ENCODE assay signal across 20 cellular contexts in the genomic region with DNA sequence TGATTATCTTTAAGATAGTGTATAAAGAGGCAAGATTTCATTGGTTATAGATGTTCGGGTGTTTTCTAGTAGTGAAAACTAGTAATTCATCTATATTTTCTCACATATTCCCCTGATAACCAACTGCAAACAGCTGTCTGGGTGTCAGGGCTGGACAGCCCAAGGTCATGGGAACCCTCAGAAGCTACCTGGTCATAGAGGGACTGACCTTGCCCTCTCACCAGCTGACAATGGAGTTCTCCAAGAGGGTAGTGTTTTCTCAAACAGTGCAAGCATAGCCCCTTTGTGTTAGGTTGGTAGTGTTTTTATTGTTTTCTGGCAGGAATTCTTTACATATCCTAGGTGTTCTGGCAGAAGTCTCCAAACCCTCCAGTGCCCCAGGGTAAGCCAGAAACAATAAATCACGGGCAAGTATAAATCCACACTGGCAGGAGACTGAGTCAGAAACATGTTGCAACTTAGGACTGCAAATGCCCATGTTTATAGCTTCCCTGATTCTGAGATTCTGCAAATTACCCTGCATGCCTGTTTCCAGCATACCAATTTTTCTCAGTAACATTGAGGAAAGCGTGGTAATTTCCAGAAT.
DNase-seq lines count a peak whose midpoint lies in the region; ATAC-seq and TF ChIP-seq lines count a peak whose summit lies in the region.
"Had no signal": no experiment of that assay in that cellular context is flagged by ENCODE, and none has a peak within 500 bp of the region (broad histone marks: within the 10 kb centered on the region; RNA-seq: fewer than 3 reads in every experiment).

No MANE protein-coding gene starts in this region.

- ATAC-seq in SK-N-SH treated with all-trans-retinoic acid at 6 μM for 48 hours = no peak
- ATAC-seq in foreskin keratinocyte = peak; percentile 94
- no peak for ATAC-seq in HG02970 (IDR thresholded peaks at IDR 0.05; ENCODE audit: low FRiP score, unreplicated experiment)
- ATAC-seq: naive thymus-derived CD8-positive, alpha-beta T cell had no signal

- DNase-seq in SK-N-SH (no peak), amniotic epithelial cell (ENCODE audit: low read depth) (peak; percentile 89), foreskin keratinocyte (peak; percentile 91 to 95), suprapubic skin (ENCODE audit: low spot score in 2 of 2) (no peak), NAMALWA (ENCODE audit: low spot score) (no peak), DMS79 treated with DMSO at 0.1 percent for 48 hours (lab: John Stamatoyannopoulos, UW) (no peak)
- DNase-seq: activated CD4-positive, CD25-positive, alpha-beta regulatory T cell treated with anti-CD3 and anti-CD28 coated beads, Interleukin-2, amount 50 U/mL, for 72 hours; activated effector memory CD4-positive, alpha-beta T cell treated with Interleukin-2 at 50 U/mL for 16 hours; naive thymus-derived CD8-positive, alpha-beta T cell; NCI-H1694 treated with DMSO at 0.1 percent for 48 hours; NCI-H524; SJCRH30; stimulated activated CD4-positive, alpha-beta T cell treated with anti-CD3 and anti-CD28 coated beads, Interleukin-15, amount 100 ng/mL, for 24 hours; stimulated activated naive CD4-positive, alpha-beta T cell; transverse colon had no signal

- no peak overlapping the region for H3K4me2 ChIP-seq in SK-N-SH
- H3K4me2 ChIP-seq: BLaER1 had no signal

- H3K27me3 ChIP-seq in SK-N-SH (ENCODE audit: insufficient read depth) (no peaks in the 10 kb centered on the region), foreskin keratinocyte (no peaks in the 10 kb centered on the region), suprapubic skin (no peaks in the 10 kb centered on the region)
- H3K27me3 ChIP-seq: BLaER1, SJCRH30, transverse colon had no signal

- no peak for TF ChIP-seq EP300 in SK-N-SH (IDR thresholded peaks at IDR 0.05; ENCODE audit: borderline replicate concordance in 1 of 2, low read depth in 1 of 2, low read length in 1 of 2)
- TF ChIP-seq EP300 in suprapubic skin (IDR thresholded peaks at IDR 0.05) = no peak

- H3K4me1 ChIP-seq in SK-N-SH (ENCODE audit: control insufficient read depth in 1 of 2, insufficient read depth in 2 of 2, low read depth in 1 of 2, low read length in 1 of 2) (peaks cover 0 to 2% of the 10 kb centered on the region in 2 experiments; a peak in 1 of 4 replicates), foreskin keratinocyte (peaks cover 24% of the 10 kb centered on the region), suprapubic skin (peaks cover 41% of the 10 kb centered on the region)
- H3K4me1 ChIP-seq: BLaER1, transverse colon had no signal

- H3K4me3 ChIP-seq in SK-N-SH (ENCODE audit: low read depth in 2 of 2, low read length in 1 of 2) (no peak overlapping the region), suprapubic skin (no peak overlapping the region)
- H3K4me3 ChIP-seq: BLaER1, SJCRH30, transverse colon had no signal

- no peaks in the 10 kb centered on the region for H4K20me1 ChIP-seq in SK-N-SH (ENCODE audit: insufficient read depth)
- H4K20me1 ChIP-seq: BLaER1 had no signal

- H3K9me3 ChIP-seq in SK-N-SH = no peaks in the 10 kb centered on the region
- no peaks in the 10 kb centered on the region for H3K9me3 ChIP-seq in suprapubic skin
- H3K9me3 ChIP-seq: BLaER1, SJCRH30, transverse colon had no signal

- H3K27ac ChIP-seq in SK-N-SH (ENCODE audit: low read depth in 2 of 2, low read length in 1 of 2) (no peak overlapping the region), foreskin keratinocyte (no peak overlapping the region), suprapubic skin (peak overlapping the region; percentile 47)
- H3K27ac ChIP-seq: 22Rv1, BLaER1, HL-60, SJCRH30, transverse colon had no signal

- no peak overlapping the region for H3K9ac ChIP-seq in SK-N-SH
- H3K9ac ChIP-seq: BLaER1 had no signal

- TF ChIP-seq CTCF in SK-N-SH (IDR thresholded peaks at IDR 0.05) (no peak), foreskin keratinocyte (conservative IDR thresholded peaks at IDR 0.05) (no peak), suprapubic skin (IDR thresholded peaks at IDR 0.05) (no peak)

- H3K79me2 ChIP-seq in SK-N-SH (ENCODE audit: insufficient read depth) = no peaks in the 10 kb centered on the region

- CTCF ChIA-PET in SK-N-SH (lab: Yijun Ruan, JAX) = interaction anchor here (1.0 to 1.6 kb wide), 2 partner anchors 151 to 195 kb away, joined by 4 to 7 read pairs; no protein-coding TSS in a partner anchor

- H2AFZ ChIP-seq in SK-N-SH (ENCODE audit: low read depth) = no peak overlapping the region

- no peaks in the 10 kb centered on the region for H3F3A ChIP-seq in SK-N-SH (replicated peaks; ENCODE audit: insufficient read depth)

- WGBS in SK-N-SH (ENCODE audit: low lambda C conversion rate) = 24% methylated on average over 3 of the region's 3 CpGs
- WGBS in suprapubic skin = 45% methylated on average over 3 of the region's 3 CpGs

- TF ChIP-seq RAD21 in SK-N-SH (IDR thresholded peaks at IDR 0.05; ENCODE audit: low read length) = no peak

- POLR2A ChIA-PET in SK-N-SH (lab: Yijun Ruan, JAX) = no interaction called here

- no peaks in the 10 kb centered on the region for H3K9me2 ChIP-seq in SK-N-SH

- no peak for TF ChIP-seq POLR2A in suprapubic skin (IDR thresholded peaks at IDR 0.05)

- H3K36me3 ChIP-seq in SK-N-SH (replicated peaks in 1 of 2; ENCODE audit: control insufficient read depth in 1 of 2, insufficient read depth in 2 of 2, low read length in 1 of 2) (no peaks in the 10 kb centered on the region), suprapubic skin (no peaks in the 10 kb centered on the region)
- H3K36me3 ChIP-seq: BLaER1, SJCRH30, transverse colon had no signal

TF ChIP-seq in SK-N-SH treated with all-trans-retinoic acid at 6 μM for 48 hours, 23 proteins besides CTCF, POLR2A, EP300 and RAD21:
- TF ChIP-seq RARB (CRISPR knock-in tag; IDR thresholded peaks at IDR 0.05) (no peak), ISL1 (CRISPR knock-in tag; IDR thresholded peaks at IDR 0.05) (0 out of 2 replicates have a peak, but pooled peaks have one; percentile 18), OSR1 (CRISPR knock-in tag; IDR thresholded peaks at IDR 0.05) (no peak)
- TF ChIP-seq, protein P1, sequence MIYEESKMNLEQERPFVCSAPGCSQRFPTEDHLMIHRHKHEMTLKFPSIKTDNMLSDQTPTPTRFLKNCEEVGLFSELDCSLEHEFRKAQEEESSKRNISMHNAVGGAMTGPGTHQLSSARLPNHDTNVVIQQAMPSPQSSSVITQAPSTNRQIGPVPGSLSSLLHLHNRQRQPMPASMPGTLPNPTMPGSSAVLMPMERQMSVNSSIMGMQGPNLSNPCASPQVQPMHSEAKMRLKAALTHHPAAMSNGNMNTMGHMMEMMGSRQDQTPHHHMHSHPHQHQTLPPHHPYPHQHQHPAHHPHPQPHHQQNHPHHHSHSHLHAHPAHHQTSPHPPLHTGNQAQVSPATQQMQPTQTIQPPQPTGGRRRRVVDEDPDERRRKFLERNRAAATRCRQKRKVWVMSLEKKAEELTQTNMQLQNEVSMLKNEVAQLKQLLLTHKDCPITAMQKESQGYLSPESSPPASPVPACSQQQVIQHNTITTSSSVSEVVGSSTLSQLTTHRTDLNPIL (CRISPR knock-in tag; IDR thresholded peaks at IDR 0.05; ENCODE audit: low read depth) = no peak

TF ChIP-seq in SK-N-SH, 30 proteins besides CTCF, POLR2A, EP300 and RAD21 (continues in another document):
- TF ChIP-seq RCOR1 (IDR thresholded peaks at IDR 0.05; ENCODE audit: low read length) (no peak), NFIC (IDR thresholded peaks at IDR 0.05; ENCODE audit: borderline replicate concordance) (no peak), FOXJ3 (CRISPR knock-in tag; IDR thresholded peaks at IDR 0.05) (no peak)
- TF ChIP-seq, protein P2, sequence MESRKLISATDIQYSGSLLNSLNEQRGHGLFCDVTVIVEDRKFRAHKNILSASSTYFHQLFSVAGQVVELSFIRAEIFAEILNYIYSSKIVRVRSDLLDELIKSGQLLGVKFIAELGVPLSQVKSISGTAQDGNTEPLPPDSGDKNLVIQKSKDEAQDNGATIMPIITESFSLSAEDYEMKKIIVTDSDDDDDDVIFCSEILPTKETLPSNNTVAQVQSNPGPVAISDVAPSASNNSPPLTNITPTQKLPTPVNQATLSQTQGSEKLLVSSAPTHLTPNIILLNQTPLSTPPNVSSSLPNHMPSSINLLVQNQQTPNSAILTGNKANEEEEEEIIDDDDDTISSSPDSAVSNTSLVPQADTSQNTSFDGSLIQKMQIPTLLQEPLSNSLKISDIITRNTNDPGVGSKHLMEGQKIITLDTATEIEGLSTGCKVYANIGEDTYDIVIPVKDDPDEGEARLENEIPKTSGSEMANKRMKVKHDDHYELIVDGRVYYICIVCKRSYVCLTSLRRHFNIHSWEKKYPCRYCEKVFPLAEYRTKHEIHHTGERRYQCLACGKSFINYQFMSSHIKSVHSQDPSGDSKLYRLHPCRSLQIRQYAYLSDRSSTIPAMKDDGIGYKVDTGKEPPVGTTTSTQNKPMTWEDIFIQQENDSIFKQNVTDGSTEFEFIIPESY (IDR thresholded peaks at IDR 0.05; ENCODE audit: borderline replicate concordance, low read depth) = no peak
- TF ChIP-seq, protein P3, sequence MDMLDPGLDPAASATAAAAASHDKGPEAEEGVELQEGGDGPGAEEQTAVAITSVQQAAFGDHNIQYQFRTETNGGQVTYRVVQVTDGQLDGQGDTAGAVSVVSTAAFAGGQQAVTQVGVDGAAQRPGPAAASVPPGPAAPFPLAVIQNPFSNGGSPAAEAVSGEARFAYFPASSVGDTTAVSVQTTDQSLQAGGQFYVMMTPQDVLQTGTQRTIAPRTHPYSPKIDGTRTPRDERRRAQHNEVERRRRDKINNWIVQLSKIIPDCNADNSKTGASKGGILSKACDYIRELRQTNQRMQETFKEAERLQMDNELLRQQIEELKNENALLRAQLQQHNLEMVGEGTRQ (IDR thresholded peaks at IDR 0.05; ENCODE audit: borderline replicate concordance, low read depth, low read length) = no peak

Comparison
In these comparisons a context has a peak if more than half of its experiments do, and no peak if none do; other contexts are left out.
1. DNase-seq: peak in amniotic epithelial cell (single experiment) and foreskin keratinocyte (2 of 2); none in SK-N-SH (single experiment), suprapubic skin (0 of 2), NAMALWA (single experiment) and DMS79 treated with DMSO at 0.1 percent for 48 hours (single experiment).